ENCODE assay signal across 19 cellular contexts in genomic region chr20:2358006-2358405, GRCh38. TPM values are rescaled to one million over a fixed set of nuclear protein-coding genes. Genes with fewer than 3 reads are reported as not detected.
A peak's percentile ranks its signal among the peaks of the same experiment; 100 is the strongest.
DNase-seq lines count a peak whose midpoint lies in the region; ATAC-seq and TF ChIP-seq lines count a peak whose summit lies in the region.
"Had no signal": no experiment of that assay in that cellular context is flagged by ENCODE, and none has a peak within 500 bp of the region (broad histone marks: within the 10 kb centered on the region; RNA-seq: fewer than 3 reads in every experiment).

No MANE protein-coding gene starts in this region.

- POLR2A ChIA-PET in MCF 10A (lab: Yijun Ruan, JAX), result interaction anchor here (0.6 to 1.1 kb wide), 3 partner anchors 20 to 227 kb away, joined by 3 read pairs; no protein-coding TSS in a partner anchor
- POLR2A ChIA-PET in RWPE1 (lab: Yijun Ruan, JAX; ENCODE audit: low non-redundant PET), result no interaction called here

- peaks cover 22% of the 10 kb centered on the region for H3K4me1 ChIP-seq in mammary epithelial cell (ENCODE audit: insufficient read depth, low read length)
- H3K4me1 ChIP-seq: A549, Caco-2 had no signal

- CTCF ChIA-PET in mammary epithelial cell (lab: Charles Lee; ENCODE audit: low non-redundant PET) (no interaction called here), MCF 10A (lab: Yijun Ruan, JAX) (interaction anchor here (1.1 to 2.9 kb wide), 2 partner anchors 95 to 122 kb away, joined by 3 to 22 read pairs; no protein-coding TSS in a partner anchor), RWPE1 (lab: Yijun Ruan, JAX) (interaction anchor here (1.2 to 2.1 kb wide), 2 partner anchors 94 to 151 kb away, joined by 4 to 8 read pairs; no protein-coding TSS in a partner anchor)

- H3K9ac ChIP-seq in mammary epithelial cell (ENCODE audit: insufficient read depth, low read length), result no peak overlapping the region

- intact Hi-C loops in mammary epithelial cell (cut with micrococcal nuclease) (loop anchor here (1.0 kb wide), 1 partner anchor 28 kb away; no protein-coding TSS in a partner anchor), MCF 10A (cut with micrococcal nuclease) (no loop called here)

- peaks cover 10% of the 10 kb centered on the region for H3K9me3 Mint-ChIP-seq in MCF 10A (ENCODE audit: unreplicated experiment)

- H3K36me3 Mint-ChIP-seq in MCF 10A (ENCODE audit: insufficient read depth, unreplicated experiment), result no peaks in the 10 kb centered on the region

- no peak for ATAC-seq in GM21529 (IDR thresholded peaks at IDR 0.05; ENCODE audit: unreplicated experiment)
- ATAC-seq: GM23338, HCT116 had no signal

- no peaks in the 10 kb centered on the region for H3K79me2 ChIP-seq in mammary epithelial cell (ENCODE audit: insufficient read depth, low read length)

- H3K27ac Mint-ChIP-seq in MCF 10A (ENCODE audit: low read depth, unreplicated experiment), result no peak overlapping the region
- H3K27ac Mint-ChIP-seq: CD4-positive, alpha-beta T cell; GM23338; HFFc6 had no signal

- H3K36me3 ChIP-seq in mammary epithelial cell (ENCODE audit: insufficient read depth, low read length), result no peaks in the 10 kb centered on the region
- H3K36me3 ChIP-seq in H7 (replicated peaks; ENCODE audit: control insufficient read depth, insufficient read depth, low read length), result no peaks in the 10 kb centered on the region

- H2AFZ ChIP-seq in mammary epithelial cell (ENCODE audit: low read depth, low read length), result peak overlapping the region; percentile 57
- H2AFZ ChIP-seq: GM23338 had no signal

- H3K4me3 ChIP-seq in mammary epithelial cell (replicated peaks in 1 of 3; ENCODE audit: insufficient read depth in 1 of 3, low read depth in 2 of 3, low read length in 3 of 3), result no peak overlapping the region
- no peak overlapping the region for H3K4me3 ChIP-seq in H7 (ENCODE audit: insufficient read depth, low read depth, low read length)
- H3K4me3 ChIP-seq: A549, GM23338 had no signal

- H4K20me1 ChIP-seq in mammary epithelial cell (ENCODE audit: insufficient read depth, low read length), result no peaks in the 10 kb centered on the region

- H3K27me3 ChIP-seq in mammary epithelial cell (ENCODE audit: insufficient read depth, low read length), result no peaks in the 10 kb centered on the region
- no peaks in the 10 kb centered on the region for H3K27me3 ChIP-seq in H7 (ENCODE audit: control insufficient read depth, insufficient read depth, low read length)

- H3K4me2 ChIP-seq in mammary epithelial cell (ENCODE audit: insufficient read depth, low read depth, low read length), result peak overlapping the region; percentile 56
- H3K4me2 ChIP-seq: A549, GM23338 had no signal

- 0% methylated on average over 3 of the region's 3 CpGs for WGBS in mammary epithelial cell (ENCODE audit: low coverage, missing lambda C conversion rate)

- no peak overlapping the region for H3K4me3 Mint-ChIP-seq in MCF 10A (ENCODE audit: unreplicated experiment)
- H3K4me3 Mint-ChIP-seq: CD4-positive, alpha-beta T cell; GM23338; HFFc6 had no signal

- H3K9me3 ChIP-seq in mammary epithelial cell (replicated peaks; ENCODE audit: insufficient read depth, low read length), result no peaks in the 10 kb centered on the region
- H3K9me3 ChIP-seq: Caco-2 had no signal

- in situ Hi-C loops in mammary epithelial cell (cut with MboI; ENCODE audit: low sequenced_read_pairs in 2 of 2), result no loop called here

- no TSS peak for BruUV-seq in mammary epithelial cell (replicated peaks; lab: Mats Ljungman, UMichigan)
- BruUV-seq in MCF 10A (replicated peaks; lab: Mats Ljungman, UMichigan), result no TSS peak

- H3K27ac ChIP-seq in mammary epithelial cell (ENCODE audit: insufficient read depth, low read depth, low read length), result peak overlapping the region; percentile 82
- peak overlapping the region; percentile 73 for H3K27ac ChIP-seq in RWPE1
- H3K27ac ChIP-seq in epithelial cell of prostate, result peak overlapping the region; percentile 56
- H3K27ac ChIP-seq: 22Rv1, A549, C4-2B, HL-60 had no signal

- peak; percentile 76 for DNase-seq in mammary epithelial cell
- DNase-seq in MCF 10A (ENCODE audit: unreplicated experiment), result no peak
- DNase-seq in RWPE1 (ENCODE audit: low spot score), result peak; percentile 47
- no peak for DNase-seq in epithelial cell of prostate (ENCODE audit: low read depth, low spot score)
- no peak for DNase-seq in iPS-NIHi7 (ENCODE audit: extremely low spot score)
- no peak for DNase-seq in H7
- DNase-seq: AML-193; Caco-2; CD4-positive, alpha-beta T cell; HFFc6 had no signal

- TF ChIP-seq CTCF in mammary epithelial cell (conservative IDR thresholded peaks at IDR 0.05 in 1 of 2, IDR thresholded peaks at IDR 0.05 in 1 of 2; ENCODE audit: extremely low read depth in 1 of 2, insufficient read depth in 1 of 2, low read depth in 1 of 2, low read length in 2 of 2) (no peak), MCF 10A (IDR thresholded peaks at IDR 0.05; ENCODE audit: unreplicated experiment) (no peak), RWPE1 (conservative IDR thresholded peaks at IDR 0.05; ENCODE audit: low read depth) (no peak)

- dilution Hi-C loops in mammary epithelial cell (cut with HindIII; ENCODE audit: low sequenced_read_pairs), result no loop called here

- H3K4me1 Mint-ChIP-seq in MCF 10A (ENCODE audit: insufficient read depth, unreplicated experiment), result peaks cover 12% of the 10 kb centered on the region

- no peaks in the 10 kb centered on the region for H3K27me3 Mint-ChIP-seq in MCF 10A (ENCODE audit: insufficient read depth, unreplicated experiment)

RNA-seq across cellular contexts. Expression of gene TGM6, which starts 22.7 kb away (rescaled TPM):
- total RNA-seq in mammary epithelial cell (not detected), MCF 10A (2022) (not detected in 2 replicates)
- not detected for polyA plus RNA-seq in mammary epithelial cell
- polyA minus RNA-seq in mammary epithelial cell, result not detected
- total RNA-seq in H7 (2014; rRNA removed; shearing (Covaris generic)), result not detected in 2 replicates
- total RNA-seq: Caco-2; CD4-positive, alpha-beta T cell; GM23338; HFFc6; HT1080 had no signal
- polyA plus RNA-seq: A549, BJ, GM23338 had no signal

Comparison
In these comparisons a context has a peak if more than half of its experiments do, and no peak if none do; other contexts are left out.
1. DNase-seq: peak in mammary epithelial cell (single experiment) and RWPE1 (single experiment); none in MCF 10A (single experiment), epithelial cell of prostate (single experiment), iPS-NIHi7 (single experiment) and H7 (single experiment).
2. Peak in every context shown above with its lines, with median percentiles within 50 percentile points of each other: H3K27ac ChIP-seq.